ENCODE assay signal across 8 cellular contexts in the genomic region with DNA sequence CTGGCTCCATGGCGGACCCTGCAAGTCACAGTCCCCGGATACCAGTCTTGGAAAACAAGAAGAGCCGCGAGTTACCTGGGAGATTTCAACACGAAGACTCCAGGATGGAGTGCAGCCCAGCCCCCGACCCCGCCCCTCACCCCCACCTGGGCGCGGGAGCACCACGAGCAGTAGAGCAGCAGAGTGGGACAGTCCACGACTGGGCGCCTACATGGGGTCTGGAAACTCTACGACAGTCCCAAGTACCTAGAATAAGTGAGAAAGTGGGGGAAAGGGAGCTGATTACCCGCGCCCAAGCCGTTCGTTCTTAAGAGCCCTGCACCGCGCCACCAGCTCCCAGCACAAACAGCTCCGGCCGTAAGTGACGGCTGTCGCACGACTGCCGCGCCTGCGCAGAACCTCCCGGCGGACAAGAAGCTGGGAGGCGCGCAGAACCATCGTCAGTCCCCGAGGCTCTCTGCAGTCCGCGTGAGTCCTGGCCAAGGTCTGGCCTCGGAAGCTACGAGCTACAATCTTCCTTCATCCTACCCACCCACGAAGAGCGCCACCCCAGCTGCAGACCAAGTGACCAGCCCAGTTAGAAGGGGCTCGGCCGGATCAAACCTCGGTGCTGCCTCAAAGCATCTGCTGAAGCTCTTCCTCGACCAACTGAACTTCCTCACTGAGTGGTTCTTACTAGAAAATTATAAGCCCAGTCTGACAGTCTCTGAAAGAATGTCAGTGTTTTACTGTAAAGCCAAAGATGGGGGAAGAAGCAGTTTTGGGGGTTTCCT. TPM values are rescaled to one million over a fixed set of nuclear protein-coding genes. Genes with fewer than 3 reads are reported as not detected.
DNase-seq lines count a peak whose midpoint lies in the region; ATAC-seq, FAIRE-seq and TF ChIP-seq lines count a peak whose summit lies in the region.

TSS of gene DPY30 (minus strand) at position 359 of the 773 bp plus-strand sequence. CDS start at position 10, 349 bp downstream.

- peak; percentile 98 for DNase-seq in Ammon's horn (ENCODE audit: low spot score)
- peak; percentile 89 for DNase-seq in NCI-H510A (lab: John Stamatoyannopoulos, UW)
- peak; percentile 90 for DNase-seq in activated CD4-positive, CD25-positive, alpha-beta regulatory T cell treated with anti-CD3 and anti-CD28 coated beads, Interleukin-2, amount 50 U/mL, for 72 hours
- peak; percentile 96 for DNase-seq in cerebellar cortex (ENCODE audit: low spot score)
- DNase-seq in keratinocyte (ENCODE audit: low read depth, low spot score): peak; percentile 52
- DNase-seq in stimulated activated CD4-positive, alpha-beta T cell treated with anti-CD3 and anti-CD28 coated beads, Interleukin-12 subunit alpha, Interleukin-12 subunit beta, amount 100 ng/mL, for 48 hours (ENCODE audit: low read depth in 2 of 3, low spot score in 1 of 3): peak; percentile 81 to 87 (median 84)

- peak within 1 kb of the TSS; percentile 99 for H2AFZ ChIP-seq in keratinocyte (ENCODE audit: control insufficient read depth, low read length)

- TF ChIP-seq POLR2A in GM19193 (IDR thresholded peaks at IDR 0.05; ENCODE audit: extremely low read depth, insufficient read depth, insufficient read length): peak; percentile 99

- ATAC-seq in HG03432 (IDR thresholded peaks at IDR 0.05; ENCODE audit: unreplicated experiment): peak; percentile 94

- no peaks in the 10 kb centered on the region for H3K36me3 ChIP-seq in keratinocyte (ENCODE audit: control insufficient read depth in 2 of 2, extremely low read depth in 1 of 2, insufficient read depth in 2 of 2, low read length in 2 of 2)

- peaks cover 8% of the 10 kb centered on the region for H3K4me1 ChIP-seq in keratinocyte (ENCODE audit: control insufficient read depth, extremely low read depth, insufficient read depth, low read length)

- dilution Hi-C loops in keratinocyte (cut with MboI; ENCODE audit: extremely low pct_ligation_motif_present, low sequenced_read_pairs): no loop called here

- no peaks in the 10 kb centered on the region for H3K9me1 ChIP-seq in keratinocyte (ENCODE audit: control insufficient read depth, extremely low read depth, insufficient read depth, low read length)

- peak within 1 kb of the TSS; percentile 73 for H3K27ac ChIP-seq in keratinocyte (ENCODE audit: control insufficient read depth, insufficient read depth, low read length)

- no peaks in the 10 kb centered on the region for H4K20me1 ChIP-seq in keratinocyte (ENCODE audit: control insufficient read depth, extremely low read depth, insufficient read depth, low read length)

- H3K4me3 ChIP-seq in keratinocyte (ENCODE audit: control insufficient read depth in 2 of 3, extremely low read depth in 1 of 3, insufficient read depth in 2 of 3, low read depth in 1 of 3, low read length in 3 of 3): peak within 1 kb of the TSS; percentile 74 to 95 (median 86)

- H3K9ac ChIP-seq in keratinocyte (ENCODE audit: control insufficient read depth, extremely low read depth, insufficient read depth, low read length): peak within 1 kb of the TSS; percentile 83

- no peak for TF ChIP-seq CTCF in keratinocyte (optimal IDR thresholded peaks at IDR 0.05 in 1 of 3, IDR thresholded peaks at IDR 0.05 in 1 of 3, conservative IDR thresholded peaks at IDR 0.05 in 1 of 3; ENCODE audit: extremely low read depth in 1 of 3, insufficient read depth in 2 of 3, low read length in 3 of 3)

- H3K27me3 ChIP-seq in keratinocyte (ENCODE audit: control insufficient read depth, extremely low read depth, insufficient read depth, low read length): no peaks in the 10 kb centered on the region

- no peaks in the 10 kb centered on the region for H3K9me3 ChIP-seq in keratinocyte (ENCODE audit: control insufficient read depth, low read depth, low read length)

- H3K79me2 ChIP-seq in keratinocyte (ENCODE audit: control insufficient read depth, insufficient read depth, low read length): peaks cover 7% of the 10 kb centered on the region

- FAIRE-seq in keratinocyte (lab: Jason Lieb, UNC): peak; percentile 63

- peak within 1 kb of the TSS; percentile 100 for H3K4me2 ChIP-seq in keratinocyte (ENCODE audit: control insufficient read depth, extremely low read depth, insufficient read depth, low read depth, low read length)

RNA-seq across cellular contexts. Expression of gene DPY30, which starts in this region (rescaled TPM):
- polyA plus RNA-seq in keratinocyte: 76.9 to 117 TPM (median 96.1 TPM) in 3 replicates
- polyA plus RNA-seq in keratinocyte (2011; ENCODE audit: low read depth): 370 TPM
- 98.0 and 148 TPM in 2 replicates for polyA plus RNA-seq in keratinocyte (2011; cell fraction: cytosol; rRNA removed)
- 37.4 and 60.3 TPM in 2 replicates for polyA plus RNA-seq in keratinocyte (2011; cell fraction: nucleus; rRNA removed)
- polyA plus RNA-seq in keratinocyte (2012; ENCODE audit: low replicate concordance): 96.0 and 126 TPM in 2 replicates
- polyA minus RNA-seq in keratinocyte: 6.9 to 32.1 TPM (median 21.6 TPM) in 3 replicates
- 33.2 TPM for polyA minus RNA-seq in keratinocyte (2011; cell fraction: cytosol; rRNA and poly(A)+ RNA removed)
- polyA minus RNA-seq in keratinocyte (2011; cell fraction: nucleus; rRNA and poly(A)+ RNA removed): 6.5 and 10.3 TPM in 2 replicates

Comparison
In these comparisons a context has a peak if more than half of its experiments do, and no peak if none do; other contexts are left out.
1. Peak in every context shown above with its lines: DNase-seq, ATAC-seq, H3K4me3 ChIP-seq and H3K27ac ChIP-seq.